ENCODE assay signal across 14 cellular contexts in the genomic region with DNA sequence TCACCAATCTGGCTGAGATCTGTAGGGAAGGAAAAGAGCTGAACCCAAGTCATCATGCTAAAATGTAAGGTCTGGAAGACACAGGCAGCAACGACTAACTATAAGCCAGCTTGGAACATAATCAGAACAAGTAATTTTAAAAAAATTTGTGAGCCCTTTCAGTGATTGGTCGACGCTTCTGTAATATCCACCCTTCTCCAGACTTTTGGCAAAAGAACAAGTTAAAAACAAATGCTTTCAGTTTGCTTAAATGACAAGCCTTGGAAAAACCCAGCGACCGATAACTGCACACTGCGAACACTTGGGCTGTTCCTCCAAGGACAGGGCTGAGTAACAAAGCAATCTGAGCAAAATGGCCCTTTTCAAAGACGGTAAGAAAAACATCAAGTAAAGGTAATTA. TPM values are rescaled to one million over a fixed set of nuclear protein-coding genes. Genes with fewer than 3 reads are reported as not detected.
DNase-seq lines count a peak whose midpoint lies in the region; ATAC-seq and TF ChIP-seq lines count a peak whose summit lies in the region.
"Had no signal": no experiment of that assay in that cellular context is flagged by ENCODE, and none has a peak within 500 bp of the region (broad histone marks: within the 10 kb centered on the region; RNA-seq: fewer than 3 reads in every experiment).

No MANE protein-coding gene starts in this region.

- no peaks in the 10 kb centered on the region for H4K20me1 ChIP-seq in fibroblast of lung (ENCODE audit: control insufficient read depth, extremely low read depth, insufficient read depth, low read length)

- H3K9ac ChIP-seq in fibroblast of lung (ENCODE audit: insufficient read depth, low read length), result no peak overlapping the region

- in situ Hi-C loops in G401 (cut with HindIII; ENCODE audit: low sequenced_read_pairs), result no loop called here

- H3K27ac ChIP-seq in 22Rv1 (peak overlapping the region; percentile 86), fibroblast of lung (ENCODE audit: insufficient read depth, low read length) (peak overlapping the region; percentile 31)

- peak overlapping the region; percentile 45 for H3K27ac Mint-ChIP-seq in mesothelial cell of epicardium
- H3K27ac Mint-ChIP-seq: natural killer cell had no signal

- peak overlapping the region; percentile 79 for H3K4me2 ChIP-seq in fibroblast of lung (ENCODE audit: extremely low read depth, insufficient read depth, low read length)

- no peak for TF ChIP-seq CTCF in 22Rv1 (IDR thresholded peaks at IDR 0.05)
- TF ChIP-seq CTCF in fibroblast of lung (conservative IDR thresholded peaks at IDR 0.05 in 1 of 2, IDR thresholded peaks at IDR 0.05 in 1 of 2; ENCODE audit: low read depth in 1 of 2, low read length in 2 of 2), result no peak
- TF ChIP-seq CTCF in mesothelial cell of epicardium (IDR thresholded peaks at IDR 0.05; ENCODE audit: unreplicated experiment), result no peak

- H2AFZ ChIP-seq in fibroblast of lung (ENCODE audit: low read length), result peak overlapping the region; percentile 34

- H3K79me2 ChIP-seq in fibroblast of lung (ENCODE audit: control insufficient read depth, insufficient read depth, low read length), result no peaks in the 10 kb centered on the region

- peaks cover 18% of the 10 kb centered on the region for H3K4me1 Mint-ChIP-seq in mesothelial cell of epicardium
- H3K4me1 Mint-ChIP-seq: natural killer cell had no signal

- no peaks in the 10 kb centered on the region for H3K27me3 ChIP-seq in fibroblast of lung (ENCODE audit: control insufficient read depth, insufficient read depth, low read length)

- no peaks in the 10 kb centered on the region for H3K9me3 Mint-ChIP-seq in mesothelial cell of epicardium
- H3K9me3 Mint-ChIP-seq: natural killer cell had no signal

- peaks cover 20% of the 10 kb centered on the region for H3K27me3 Mint-ChIP-seq in mesothelial cell of epicardium (ENCODE audit: low read depth)

- H3K36me3 Mint-ChIP-seq in mesothelial cell of epicardium, result no peaks in the 10 kb centered on the region
- H3K36me3 Mint-ChIP-seq: natural killer cell had no signal

- H3K36me3 ChIP-seq in fibroblast of lung (ENCODE audit: control insufficient read depth, insufficient read depth, low read length), result no peaks in the 10 kb centered on the region
- H3K36me3 ChIP-seq: sigmoid colon had no signal

- DNase-seq in M059J (ENCODE audit: low read depth) (peak; percentile 42), fibroblast of lung (ENCODE audit: low read depth in 2 of 2) (peak; percentile 42 to 64), mesothelial cell of epicardium (ENCODE audit: low spot score in 2 of 2, unreplicated experiment in 2 of 2) (peak in 1 of 2 experiments; percentile 17), G401 (ENCODE audit: low spot score) (no peak), COLO829 (ENCODE audit: low spot score) (no peak), NCI-H1417 (lab: John Stamatoyannopoulos, UW) (no peak)
- DNase-seq: DMS53, natural killer cell, NCI-H1417 treated with DMSO at 0.1 percent for 48 hours, NCI-H748 treated with DMSO at 0.1 percent for 48 hours, sigmoid colon, trophoblast cell had no signal

- no peaks in the 10 kb centered on the region for H3K4me1 ChIP-seq in fibroblast of lung (ENCODE audit: control insufficient read depth, extremely low read depth, insufficient read depth, low read length)

- H3K4me3 ChIP-seq in fibroblast of lung (replicated peaks in 1 of 4; ENCODE audit: control extremely low read depth in 1 of 4, insufficient read depth in 1 of 4, low read depth in 3 of 4, low read length in 4 of 4), result peak overlapping the region in 3 of 4 experiments; percentile 15 to 23 (median 19)
- H3K4me3 ChIP-seq: sigmoid colon had no signal

- no peak overlapping the region for H3K4me3 Mint-ChIP-seq in mesothelial cell of epicardium
- H3K4me3 Mint-ChIP-seq: natural killer cell had no signal

- no peaks in the 10 kb centered on the region for H3K9me3 ChIP-seq in fibroblast of lung (ENCODE audit: control insufficient read depth, insufficient read depth, low read depth, low read length)

- ATAC-seq in GM18873 (IDR thresholded peaks at IDR 0.05; ENCODE audit: low FRiP score, unreplicated experiment), result no peak
- ATAC-seq: natural killer cell had no signal

RNA-seq across cellular contexts. Expression of gene PCSK6, which starts 49.6 kb away (rescaled TPM):
- not detected in 2 replicates for total RNA-seq in M059J (2014; rRNA removed; shearing (Covaris generic))
- 0.83 and 1.0 TPM in 2 replicates for total RNA-seq in fibroblast of lung
- 0.02 and 1.5 TPM in 2 replicates for polyA plus RNA-seq in fibroblast of lung
- 0.07 and 1.4 TPM in 2 replicates for polyA plus RNA-seq in fibroblast of lung (2012)
- polyA minus RNA-seq in fibroblast of lung (ENCODE audit: low replicate concordance), result 4.7 TPM in 1 of 2 replicates, not detected in the other
- total RNA-seq in mesothelial cell of epicardium, result 3.7 to 4.5 TPM (median 3.7 TPM) in 3 replicates
- total RNA-seq in G401 (2014; rRNA removed; shearing (Covaris generic)), result 0.06 and 0.37 TPM in 2 replicates

Comparison
In these comparisons a context has a peak if more than half of its experiments do, and no peak if none do; other contexts are left out.
1. DNase-seq: peak in M059J (single experiment) and fibroblast of lung (2 of 2); none in G401 (single experiment), COLO829 (single experiment) and NCI-H1417 (0 of 3).